In genomic region chr3:43238801-43239200, GRCh38 we compare ENCODE assay signal across 23 cellular contexts.
"Had no signal": no experiment of that assay in that cellular context is flagged by ENCODE, and none has a peak within 500 bp of the region (broad histone marks: within the 10 kb centered on the region; RNA-seq: fewer than 3 reads in every experiment).

No MANE protein-coding gene starts in this region.

- DNase-seq: activated B cell treated with CpG ODN at 0.5 μM for 24 hours; activated CD4-positive, alpha-beta T cell treated with anti-CD3 and anti-CD28 coated beads for 1 hour; activated CD4-positive, alpha-beta T cell treated with anti-CD3 and anti-CD28 coated beads, Interleukin-2, amount 10 ng/mL, durations not matched to agents 24 days and 14 days; activated CD4-positive, alpha-beta T cell treated with anti-CD3 and anti-CD28 coated beads, Interleukin-2, amount 50 U/mL, for 48 hours; activated CD8-positive, alpha-beta memory T cell treated with anti-CD3 and anti-CD28 coated beads, Interleukin-2, amount 10 ng/mL, durations not matched to agents 7 days and 5 days; activated effector memory CD4-positive, alpha-beta T cell treated with Interleukin-2 at 50 U/mL for 16 hours; activated naive CD4-positive, alpha-beta T cell; activated T-cell treated with anti-CD3 and anti-CD28 coated beads, Interleukin-2, amount 50 U/mL, for 24 hours; aorta; KG1; NCI-H1048; NCI-H1436; NCI-H1694 treated with DMSO at 0.1 percent for 48 hours; NCI-H2029 treated with DMSO at 0.1 percent for 48 hours; NCI-H345; NCI-H510A; NCI-H526 treated with DMSO at 0.1 percent for 48 hours; SIG-M5; T-cell; T-helper 2 cell; T1000 had no signal

- ATAC-seq: activated CD8-positive, alpha-beta memory T cell treated with anti-CD3 and anti-CD28 coated beads, Interleukin-2, amount 10 ng/mL, durations not matched to agents 7 days and 5 days; T-cell had no signal

- H3K27me3 ChIP-seq: breast epithelium had no signal

- H3K27ac ChIP-seq: breast epithelium, SK-N-MC had no signal

- H3K4me1 ChIP-seq: breast epithelium had no signal
